8 cellular contexts compared by ENCODE assay signal in genomic region chr1:212606734-212607205, GRCh38. TPM values are rescaled to one million over a fixed set of nuclear protein-coding genes. Genes with fewer than 3 reads are reported as not detected.
DNase-seq lines count a peak whose midpoint lies in the region; ATAC-seq and TF ChIP-seq lines count a peak whose summit lies in the region.

No MANE protein-coding gene starts in this region.

- ATAC-seq in activated T-helper 17 cell treated with anti-CD3 and anti-CD28 coated beads, Interleukin-2, amount 50 U/mL, for 72 hours (replicated peaks), result no peak
- ATAC-seq in GM18505 (IDR thresholded peaks at IDR 0.05; ENCODE audit: unreplicated experiment) (no peak), HG03469 (IDR thresholded peaks at IDR 0.05; ENCODE audit: unreplicated experiment) (no peak)

- peaks cover 47% of the 10 kb centered on the region for H3K36me3 Mint-ChIP-seq in Calu3 (ENCODE audit: insufficient read depth, unreplicated experiment)
- peaks cover 38% of the 10 kb centered on the region for H3K36me3 Mint-ChIP-seq in activated T-helper 17 cell treated with anti-CD3 and anti-CD28 coated beads, Interleukin-2, amount 50 U/mL, for 72 hours (ENCODE audit: low read depth)
- H3K36me3 Mint-ChIP-seq in progenitor cell of endocrine pancreas (ENCODE audit: insufficient read depth), result peaks cover 1% of the 10 kb centered on the region

- DNase-seq in Calu3 (peak; percentile 58), NCI-H1105 treated with DMSO at 0.1 percent for 48 hours (lab: John Stamatoyannopoulos, UW) (peak; percentile 40), head of caudate nucleus (peak in 38 of 42 donors; percentile 21 to 76 (median 46)), progenitor cell of endocrine pancreas (ENCODE audit: low spot score, unreplicated experiment) (peak; percentile 34), NCI-H446 treated with DMSO at 0.1 percent for 48 hours (lab: John Stamatoyannopoulos, UW) (no peak)

- CTCF ChIA-PET in Calu3 (lab: Charles Lee), result interaction anchor here (1.8 kb wide), 1 partner anchor 129 kb away, joined by 7 read pairs; no protein-coding TSS in a partner anchor

- no TSS peak for BruUV-seq in Calu3 (replicated peaks; lab: Mats Ljungman, UMichigan)

- TF ChIP-seq CTCF in Calu3 (IDR thresholded peaks at IDR 0.05; ENCODE audit: unreplicated experiment), result no peak
- no peak for TF ChIP-seq CTCF in progenitor cell of endocrine pancreas (IDR thresholded peaks at IDR 0.05; ENCODE audit: unreplicated experiment)

- intact Hi-C loops in Calu3 (cut with micrococcal nuclease; ENCODE audit: unreplicated experiment), result no loop called here
- intact Hi-C loops in head of caudate nucleus (cut with DNase I), result loop anchor here (5.0 to 10.0 kb wide), 2 partner anchors 134 to 322 kb away; partner anchors contain the start of gene PPP2R5A

- H3K27me3 Mint-ChIP-seq in Calu3 (ENCODE audit: unreplicated experiment), result peaks cover 81% of the 10 kb centered on the region
- H3K27me3 Mint-ChIP-seq in activated T-helper 17 cell treated with anti-CD3 and anti-CD28 coated beads, Interleukin-2, amount 50 U/mL, for 72 hours, result peaks cover 39% of the 10 kb centered on the region
- peaks cover 77% of the 10 kb centered on the region for H3K27me3 Mint-ChIP-seq in progenitor cell of endocrine pancreas

- H3K4me3 Mint-ChIP-seq in Calu3 (ENCODE audit: low read depth, unreplicated experiment) (peak overlapping the region; percentile 82), progenitor cell of endocrine pancreas (ENCODE audit: low read depth) (peak overlapping the region; percentile 73)
- peak overlapping the region; percentile 93 for H3K4me3 Mint-ChIP-seq in activated T-helper 17 cell treated with anti-CD3 and anti-CD28 coated beads, Interleukin-2, amount 50 U/mL, for 72 hours

- H3K9me3 Mint-ChIP-seq in Calu3 (ENCODE audit: low read depth, unreplicated experiment) (no peaks in the 10 kb centered on the region), progenitor cell of endocrine pancreas (ENCODE audit: low read depth) (no peaks in the 10 kb centered on the region)
- no peaks in the 10 kb centered on the region for H3K9me3 Mint-ChIP-seq in activated T-helper 17 cell treated with anti-CD3 and anti-CD28 coated beads, Interleukin-2, amount 50 U/mL, for 72 hours

- H3K4me1 Mint-ChIP-seq in Calu3 (ENCODE audit: low read depth, unreplicated experiment), result peaks cover 36% of the 10 kb centered on the region
- peaks cover 24% of the 10 kb centered on the region for H3K4me1 Mint-ChIP-seq in activated T-helper 17 cell treated with anti-CD3 and anti-CD28 coated beads, Interleukin-2, amount 50 U/mL, for 72 hours
- H3K4me1 Mint-ChIP-seq in progenitor cell of endocrine pancreas (ENCODE audit: low read depth), result peaks cover 33% of the 10 kb centered on the region

- TF ChIP-seq POLR2A in GM18505 (IDR thresholded peaks at IDR 0.05; ENCODE audit: borderline replicate concordance, extremely low read depth, insufficient read depth, insufficient read length), result no peak

- peak overlapping the region; percentile 95 for H3K27ac Mint-ChIP-seq in Calu3 (ENCODE audit: unreplicated experiment)
- peak overlapping the region; percentile 89 for H3K27ac Mint-ChIP-seq in activated T-helper 17 cell treated with anti-CD3 and anti-CD28 coated beads, Interleukin-2, amount 50 U/mL, for 72 hours
- H3K27ac Mint-ChIP-seq in progenitor cell of endocrine pancreas, result peak overlapping the region; percentile 97

RNA-seq across cellular contexts. Expression of gene ATF3, which starts 1.8 kb away (rescaled TPM):
- total RNA-seq in Calu3 (2022) (11.1 and 13.0 TPM in 2 replicates), progenitor cell of endocrine pancreas (14.6 and 18.2 TPM in 2 replicates)
- 10 to 100 TPM; 26.7 to 35.6 TPM for total RNA-seq in activated T-helper 17 cell treated with anti-CD3 and anti-CD28 coated beads, Interleukin-2, amount 50 U/mL, for 72 hours
